Comparison of ENCODE assay signal across 18 cellular contexts in genomic region chr7:30660331-30661255, GRCh38. TPM values are rescaled to one million over a fixed set of nuclear protein-coding genes. Genes with fewer than 3 reads are reported as not detected.
DNase-seq lines count a peak whose midpoint lies in the region; TF ChIP-seq lines count a peak whose summit lies in the region.
"Had no signal": no experiment of that assay in that cellular context is flagged by ENCODE, and none has a peak within 500 bp of the region (broad histone marks: within the 10 kb centered on the region; RNA-seq: fewer than 3 reads in every experiment).

No MANE protein-coding gene starts in this region.

- H3K36me3 ChIP-seq in smooth muscle cell (ENCODE audit: low read depth) = no peaks in the 10 kb centered on the region
- H3K36me3 ChIP-seq: Peyer's patch had no signal

- no peaks in the 10 kb centered on the region for H3K9me3 ChIP-seq in smooth muscle cell (replicated peaks; ENCODE audit: low read depth)
- H3K9me3 ChIP-seq: Peyer's patch had no signal

- no peak overlapping the region for H3K4me3 ChIP-seq in smooth muscle cell
- H3K4me3 ChIP-seq: Peyer's patch had no signal

- H3K4me3 Mint-ChIP-seq in chondrocyte (ENCODE audit: unreplicated experiment) = no peak overlapping the region
- H3K4me3 Mint-ChIP-seq: memory B cell had no signal

- H3K4me2 ChIP-seq in smooth muscle cell = no peak overlapping the region

- TF ChIP-seq CTCF in chondrocyte (IDR thresholded peaks at IDR 0.05) (no peak), smooth muscle cell (IDR thresholded peaks at IDR 0.05; ENCODE audit: borderline replicate concordance, insufficient read depth, poor library complexity, severe bottlenecking) (no peak)

- no peak overlapping the region for H2AFZ ChIP-seq in smooth muscle cell (ENCODE audit: low read depth)

- peaks cover 22% of the 10 kb centered on the region for H3K27me3 Mint-ChIP-seq in chondrocyte (ENCODE audit: low read depth)

- H3K27me3 ChIP-seq in smooth muscle cell (ENCODE audit: low read depth) = peaks cover 10% of the 10 kb centered on the region
- H3K27me3 ChIP-seq: Peyer's patch had no signal

- peaks cover 4% of the 10 kb centered on the region for H3K36me3 Mint-ChIP-seq in chondrocyte (ENCODE audit: low read depth)
- H3K36me3 Mint-ChIP-seq: memory B cell had no signal

- H3K27ac Mint-ChIP-seq in chondrocyte (ENCODE audit: unreplicated experiment) = no peak overlapping the region
- H3K27ac Mint-ChIP-seq: memory B cell had no signal

- DNase-seq in DMS 273 (lab: John Stamatoyannopoulos, UW; ENCODE audit: unreplicated experiment) = peak; percentile 100
- DNase-seq in NCI-H1092 (lab: John Stamatoyannopoulos, UW) = peak; percentile 88
- DNase-seq in NCI-H446 treated with DMSO at 0.1 percent for 48 hours (lab: John Stamatoyannopoulos, UW) = peak; percentile 48
- DNase-seq in chondrocyte (ENCODE audit: low spot score) = peak; percentile 63
- DNase-seq in activated T-cell treated with anti-CD3 and anti-CD28 coated beads for 4 hours = no peak
- no peak for DNase-seq in smooth muscle cell (lab: John Stamatoyannopoulos, UW; ENCODE audit: unreplicated experiment)
- DNase-seq in activated CD4-positive, alpha-beta T cell treated with anti-CD3 and anti-CD28 coated beads for 1 hour = no peak
- DNase-seq: activated CD4-positive, CD25-positive, alpha-beta regulatory T cell; dermis blood vessel endothelial cell; glutamatergic neuron; Karpas-422; NCI-H2227 treated with DMSO at 0.1 percent for 48 hours; Peyer's patch; retina; stimulated activated CD4-positive, alpha-beta T cell treated with anti-CD3 and anti-CD28 coated beads, Interleukin-2, amount 100 ng/mL, for 24 hours had no signal

- H3K4me1 ChIP-seq in smooth muscle cell (ENCODE audit: low read depth) = no peaks in the 10 kb centered on the region
- H3K4me1 ChIP-seq: Peyer's patch had no signal

- H3K79me2 ChIP-seq in smooth muscle cell (ENCODE audit: low read depth) = no peaks in the 10 kb centered on the region

- no peaks in the 10 kb centered on the region for H3F3A ChIP-seq in smooth muscle cell (ENCODE audit: low read depth)

- no peaks in the 10 kb centered on the region for H3K9me3 Mint-ChIP-seq in chondrocyte (ENCODE audit: low read depth)
- H3K9me3 Mint-ChIP-seq: memory B cell had no signal

- H4K20me1 ChIP-seq in smooth muscle cell (ENCODE audit: low read depth) = no peaks in the 10 kb centered on the region

- 89% methylated on average over 16 of the region's 16 CpGs for WGBS in smooth muscle cell (ENCODE audit: low lambda C conversion rate)

- H3K27ac ChIP-seq in smooth muscle cell (ENCODE audit: low read depth) = no peak overlapping the region
- H3K27ac ChIP-seq: Peyer's patch had no signal

- H3K4me1 Mint-ChIP-seq in chondrocyte (ENCODE audit: low read depth) = peaks cover 3% of the 10 kb centered on the region
- H3K4me1 Mint-ChIP-seq: memory B cell had no signal

- no peak overlapping the region for H3K9ac ChIP-seq in smooth muscle cell (ENCODE audit: low read depth)

RNA-seq across cellular contexts. Expression of gene CRHR2, which starts 21.7 kb away (rescaled TPM):
- total RNA-seq in chondrocyte (not detected in 3 replicates), smooth muscle cell (not detected in 2 replicates)
- polyA plus RNA-seq in smooth muscle cell = 0.16 and 0.74 TPM in 2 replicates
- total RNA-seq: dermis blood vessel endothelial cell; Peyer's patch; T-helper 1 cell treated with Interleukin-12 subunit alpha and Interleukin-12 subunit beta and Interleukin-4 antibody, amounts not matched to agents 30 ng/mL and 1 ng/mL, for 36 hours had no signal
- polyA plus RNA-seq: BJ had no signal

Comparison
In these comparisons a context has a peak if more than half of its experiments do, and no peak if none do; other contexts are left out.
1. DNase-seq: peak in DMS 273 (single experiment), NCI-H1092 (single experiment), NCI-H446 treated with DMSO at 0.1 percent for 48 hours (single experiment) and chondrocyte (single experiment); none in activated T-cell treated with anti-CD3 and anti-CD28 coated beads for 4 hours (single experiment), smooth muscle cell (single experiment) and activated CD4-positive, alpha-beta T cell treated with anti-CD3 and anti-CD28 coated beads for 1 hour (single experiment).